Comparison of ENCODE assay signal across 10 cellular contexts in genomic region chr19:42421591-42422031, GRCh38. TPM values are rescaled to one million over a fixed set of nuclear protein-coding genes. Genes with fewer than 3 reads are reported as not detected.
A peak's percentile ranks its signal among the peaks of the same experiment; 100 is the strongest.
DNase-seq lines count a peak whose midpoint lies in the region; ATAC-seq, FAIRE-seq and TF ChIP-seq lines count a peak whose summit lies in the region.
"Had no signal": no experiment of that assay in that cellular context is flagged by ENCODE, and none has a peak within 500 bp of the region (broad histone marks: within the 10 kb centered on the region; RNA-seq: fewer than 3 reads in every experiment).

No MANE protein-coding gene starts in this region.

- dilution Hi-C loops in keratinocyte (cut with MboI; ENCODE audit: extremely low pct_ligation_motif_present, low sequenced_read_pairs), result no loop called here

- no peaks in the 10 kb centered on the region for H3K36me3 Mint-ChIP-seq in natural killer cell treated with Interleukin-12 subunit alpha and Interleukin-12 subunit beta and Interleukin-15 and Interleukin-18, amount 100 ng/mL, for 72 hours
- H3K36me3 Mint-ChIP-seq in natural killer cell, result no peaks in the 10 kb centered on the region

- peak overlapping the region; percentile 90 for H3K4me2 ChIP-seq in keratinocyte (ENCODE audit: control insufficient read depth, extremely low read depth, insufficient read depth, low read depth, low read length)

- H3K36me3 ChIP-seq in adrenal gland (replicated peaks in 1 of 2) (no peaks in the 10 kb centered on the region), keratinocyte (ENCODE audit: control insufficient read depth in 2 of 2, extremely low read depth in 1 of 2, insufficient read depth in 2 of 2, low read length in 2 of 2) (no peaks in the 10 kb centered on the region), upper lobe of left lung (no peaks in the 10 kb centered on the region)

- peaks cover 5% of the 10 kb centered on the region for H3K79me2 ChIP-seq in keratinocyte (ENCODE audit: control insufficient read depth, insufficient read depth, low read length)

- no peaks in the 10 kb centered on the region for H4K20me1 ChIP-seq in keratinocyte (ENCODE audit: control insufficient read depth, extremely low read depth, insufficient read depth, low read length)

- H3K9me3 ChIP-seq in adrenal gland (replicated peaks in 1 of 3), result no peaks in the 10 kb centered on the region
- no peaks in the 10 kb centered on the region for H3K9me3 ChIP-seq in keratinocyte (ENCODE audit: control insufficient read depth, low read depth, low read length)
- H3K9me3 ChIP-seq in upper lobe of left lung, result no peaks in the 10 kb centered on the region

- ATAC-seq in natural killer cell treated with Interleukin-12 subunit alpha and Interleukin-12 subunit beta and Interleukin-15 and Interleukin-18, amount 100 ng/mL, for 72 hours, result no peak
- ATAC-seq in natural killer cell (no peak), upper lobe of left lung (ENCODE audit: low FRiP score in 2 of 2) (no peak), GM19455 (IDR thresholded peaks at IDR 0.05; ENCODE audit: unreplicated experiment) (no peak), HG02981 (IDR thresholded peaks at IDR 0.05; ENCODE audit: unreplicated experiment) (no peak), GM21529 (IDR thresholded peaks at IDR 0.05; ENCODE audit: unreplicated experiment) (no peak)

- TF ChIP-seq CTCF in natural killer cell (IDR thresholded peaks at IDR 0.05) (no peak), adrenal gland (IDR thresholded peaks at IDR 0.05) (no peak), keratinocyte (optimal IDR thresholded peaks at IDR 0.05 in 1 of 3, IDR thresholded peaks at IDR 0.05 in 1 of 3, conservative IDR thresholded peaks at IDR 0.05 in 1 of 3; ENCODE audit: extremely low read depth in 1 of 3, insufficient read depth in 2 of 3, low read length in 3 of 3) (no peak), upper lobe of left lung (IDR thresholded peaks at IDR 0.05) (no peak)

- peak overlapping the region in 1 of 4 donors; percentile 66 for H3K4me3 ChIP-seq in adrenal gland
- peak overlapping the region in 2 of 3 experiments; percentile 71 to 85 for H3K4me3 ChIP-seq in keratinocyte (ENCODE audit: control insufficient read depth in 2 of 3, extremely low read depth in 1 of 3, insufficient read depth in 2 of 3, low read depth in 1 of 3, low read length in 3 of 3)
- H3K4me3 ChIP-seq in upper lobe of left lung, result no peak overlapping the region

- intact Hi-C loops in natural killer cell (cut with micrococcal nuclease), result loop anchor here (2.0 kb wide), 2 partner anchors 25 to 179 kb away; partner anchors contain the start of gene GSK3A
- intact Hi-C loops in adrenal gland (cut with DNase I), result no loop called here

- no peaks in the 10 kb centered on the region for H3K27me3 ChIP-seq in adrenal gland
- H3K27me3 ChIP-seq in keratinocyte (ENCODE audit: control insufficient read depth, extremely low read depth, insufficient read depth, low read length), result no peaks in the 10 kb centered on the region
- peaks cover 0 to 5% (median 0%) of the 10 kb centered on the region in 4 donors for H3K27me3 ChIP-seq in upper lobe of left lung

- H2AFZ ChIP-seq in keratinocyte (ENCODE audit: control insufficient read depth, low read length), result no peak overlapping the region

- H3K27me3 Mint-ChIP-seq in natural killer cell treated with Interleukin-12 subunit alpha and Interleukin-12 subunit beta and Interleukin-15 and Interleukin-18, amount 100 ng/mL, for 72 hours, result no peaks in the 10 kb centered on the region
- no peaks in the 10 kb centered on the region for H3K27me3 Mint-ChIP-seq in natural killer cell (ENCODE audit: low read depth in 2 of 2)

- peaks cover 36 to 38% of the 10 kb centered on the region in 2 donors for H3K4me1 Mint-ChIP-seq in natural killer cell treated with Interleukin-12 subunit alpha and Interleukin-12 subunit beta and Interleukin-15 and Interleukin-18, amount 100 ng/mL, for 72 hours (ENCODE audit: low read depth in 2 of 2)
- peaks cover 33 to 47% of the 10 kb centered on the region in 2 donors for H3K4me1 Mint-ChIP-seq in natural killer cell

- DNase-seq in natural killer cell treated with Interleukin-12 subunit alpha and Interleukin-12 subunit beta and Interleukin-15 and Interleukin-18, amount 100 ng/mL, for 72 hours (ENCODE audit: low spot score), result no peak
- DNase-seq in natural killer cell (no peak), adrenal gland (peak; percentile 89 to 99 (median 97)), keratinocyte (ENCODE audit: low read depth, low spot score) (peak; percentile 98), upper lobe of left lung (no peak)
- DNase-seq: COR-L47, NCI-H1436 treated with DMSO at 0.1 percent for 48 hours had no signal

- no peaks in the 10 kb centered on the region for H3K9me1 ChIP-seq in keratinocyte (ENCODE audit: control insufficient read depth, extremely low read depth, insufficient read depth, low read length)

- peak overlapping the region; percentile 69 to 95 for H3K27ac Mint-ChIP-seq in natural killer cell treated with Interleukin-12 subunit alpha and Interleukin-12 subunit beta and Interleukin-15 and Interleukin-18, amount 100 ng/mL, for 72 hours
- peak overlapping the region in 1 of 2 donors; percentile 99 for H3K27ac Mint-ChIP-seq in natural killer cell

- peak overlapping the region; percentile 74 for H3K9ac ChIP-seq in keratinocyte (ENCODE audit: control insufficient read depth, extremely low read depth, insufficient read depth, low read length)

- 28 to 49% (median 34%) methylated on average over 6 to 9 of the region's 9 CpGs for WGBS in adrenal gland, 4 donors
- 62 to 72% methylated on average over 9 of the region's 9 CpGs for WGBS in upper lobe of left lung, 2 donors

- H3K4me1 ChIP-seq in adrenal gland (replicated peaks in 1 of 2) (peaks cover 29 to 45% of the 10 kb centered on the region in 2 donors), keratinocyte (ENCODE audit: control insufficient read depth, extremely low read depth, insufficient read depth, low read length) (peaks cover 34% of the 10 kb centered on the region), upper lobe of left lung (peaks cover 35 to 45% (median 40%) of the 10 kb centered on the region in 4 donors)

- peak in 1 of 4 donors; percentile 45 for TF ChIP-seq EP300 in upper lobe of left lung (IDR thresholded peaks at IDR 0.05)

- peak in 1 of 2 donors; percentile 68 for TF ChIP-seq POLR2A in adrenal gland (IDR thresholded peaks at IDR 0.05)
- no peak for TF ChIP-seq POLR2A in upper lobe of left lung (IDR thresholded peaks at IDR 0.05)

- no peaks in the 10 kb centered on the region for H3K9me3 Mint-ChIP-seq in natural killer cell treated with Interleukin-12 subunit alpha and Interleukin-12 subunit beta and Interleukin-15 and Interleukin-18, amount 100 ng/mL, for 72 hours
- H3K9me3 Mint-ChIP-seq in natural killer cell, result no peaks in the 10 kb centered on the region

- peak; percentile 97 for FAIRE-seq in keratinocyte (lab: Jason Lieb, UNC)

- H3K27ac ChIP-seq in adrenal gland, result peak overlapping the region; percentile 88 to 94 (median 92)
- peak overlapping the region; percentile 90 for H3K27ac ChIP-seq in keratinocyte (ENCODE audit: control insufficient read depth, insufficient read depth, low read length)
- peak overlapping the region; percentile 30 to 86 (median 59) for H3K27ac ChIP-seq in upper lobe of left lung

- peak overlapping the region; percentile 92 for H3K4me3 Mint-ChIP-seq in natural killer cell treated with Interleukin-12 subunit alpha and Interleukin-12 subunit beta and Interleukin-15 and Interleukin-18, amount 100 ng/mL, for 72 hours
- H3K4me3 Mint-ChIP-seq in natural killer cell, result no peak overlapping the region

RNA-seq across cellular contexts. Expression of gene LIPE, which starts 5.6 kb away (rescaled TPM):
- total RNA-seq in natural killer cell treated with Interleukin-12 subunit alpha and Interleukin-12 subunit beta and Interleukin-15 and Interleukin-18, amount 100 ng/mL, for 72 hours, result 10 to 100 TPM; 25.1 to 31.5 TPM
- total RNA-seq in natural killer cell, result 10 to 100 TPM in 2 of 3 donors, 1 to 10 TPM in 1; 5.3 to 13.3 (median 11.7) TPM
- 100 to 1,000 TPM in 1 of 8 donors, 10 to 100 TPM in 7; 11.2 to 230 (median 43.3) TPM for total RNA-seq in adrenal gland
- 100 to 1,000 TPM in 1 of 3 donors, 10 to 100 TPM in 2; 29.9 to 204 (median 68.6) TPM for polyA plus RNA-seq in adrenal gland
- polyA plus RNA-seq in keratinocyte, result 5.0 to 9.1 TPM (median 6.1 TPM) in 3 replicates
- 0.54 TPM for polyA plus RNA-seq in keratinocyte (2011; ENCODE audit: low read depth)
- 4.5 and 7.6 TPM in 2 replicates for polyA plus RNA-seq in keratinocyte (2011; cell fraction: cytosol; rRNA removed)
- 9.3 and 13.8 TPM in 2 replicates for polyA plus RNA-seq in keratinocyte (2011; cell fraction: nucleus; rRNA removed)
- polyA plus RNA-seq in keratinocyte (2012; ENCODE audit: low replicate concordance), result 4.8 and 12.6 TPM in 2 replicates
- polyA minus RNA-seq in keratinocyte, result 4.4 to 20.7 TPM (median 6.2 TPM) in 3 replicates
- 12.1 TPM for polyA minus RNA-seq in keratinocyte (2011; cell fraction: cytosol; rRNA and poly(A)+ RNA removed)
- 6.1 and 9.8 TPM in 2 replicates for polyA minus RNA-seq in keratinocyte (2011; cell fraction: nucleus; rRNA and poly(A)+ RNA removed)
- 1 to 10 TPM; 1.3 to 6.2 (median 4.2) TPM for total RNA-seq in upper lobe of left lung

RNA-seq across cellular contexts. Expression of gene CXCL17, which starts 21.1 kb away (rescaled TPM):
- not detected for total RNA-seq in natural killer cell treated with Interleukin-12 subunit alpha and Interleukin-12 subunit beta and Interleukin-15 and Interleukin-18, amount 100 ng/mL, for 72 hours
- not detected for total RNA-seq in natural killer cell
- total RNA-seq in adrenal gland, result under 1 TPM in 2 of 8 donors, not detected in 6; 0.34 to 0.50 TPM
- polyA plus RNA-seq in adrenal gland, result under 1 TPM in 1 of 3 donors, not detected in 2; 0.27 TPM
- 0.06 TPM in 1 of 3 replicates, not detected in the others for polyA plus RNA-seq in keratinocyte
- not detected for polyA plus RNA-seq in keratinocyte (2011; ENCODE audit: low read depth)
- not detected in 2 replicates for polyA plus RNA-seq in keratinocyte (2011; cell fraction: cytosol; rRNA removed)
- not detected in 2 replicates for polyA plus RNA-seq in keratinocyte (2011; cell fraction: nucleus; rRNA removed)
- polyA plus RNA-seq in keratinocyte (2012; ENCODE audit: low replicate concordance), result 0.85 TPM in 1 of 2 replicates, not detected in the other
- polyA minus RNA-seq in keratinocyte, result not detected in 3 replicates
- not detected for polyA minus RNA-seq in keratinocyte (2011; cell fraction: cytosol; rRNA and poly(A)+ RNA removed)
- polyA minus RNA-seq in keratinocyte (2011; cell fraction: nucleus; rRNA and poly(A)+ RNA removed), result not detected in 2 replicates
- 100 to 1,000 TPM in 3 of 6 donors, 10 to 100 TPM in 3; 31.4 to 155 (median 92.3) TPM for total RNA-seq in upper lobe of left lung

RNA-seq across cellular contexts. Expression of gene CNFN, which starts 31.5 kb away (rescaled TPM):
- total RNA-seq in natural killer cell treated with Interleukin-12 subunit alpha and Interleukin-12 subunit beta and Interleukin-15 and Interleukin-18, amount 100 ng/mL, for 72 hours, result not detected
- 1 to 10 TPM in 1 of 3 donors, not detected in 2; 1.3 TPM for total RNA-seq in natural killer cell
- 1 to 10 TPM in 6 of 8 donors, not detected in 2; 2.3 to 4.7 (median 3.5) TPM for total RNA-seq in adrenal gland
- polyA plus RNA-seq in adrenal gland, result 10 to 100 TPM in 1 of 3 donors, 1 to 10 TPM in 2; 1.2 to 20.9 (median 7.4) TPM
- polyA plus RNA-seq in keratinocyte, result 3.0 to 10.2 TPM (median 5.1 TPM) in 3 replicates
- polyA plus RNA-seq in keratinocyte (2011; ENCODE audit: low read depth), result 236 TPM
- polyA plus RNA-seq in keratinocyte (2011; cell fraction: cytosol; rRNA removed), result 16.6 and 17.5 TPM in 2 replicates
- 15.5 and 16.8 TPM in 2 replicates for polyA plus RNA-seq in keratinocyte (2011; cell fraction: nucleus; rRNA removed)
- 22.8 and 1,581 TPM in 2 replicates for polyA plus RNA-seq in keratinocyte (2012; ENCODE audit: low replicate concordance)
- 13.3 to 49.5 TPM (median 16.7 TPM) in 3 replicates for polyA minus RNA-seq in keratinocyte
- polyA minus RNA-seq in keratinocyte (2011; cell fraction: cytosol; rRNA and poly(A)+ RNA removed), result 22.8 TPM
- 8.8 and 18.3 TPM in 2 replicates for polyA minus RNA-seq in keratinocyte (2011; cell fraction: nucleus; rRNA and poly(A)+ RNA removed)
- total RNA-seq in upper lobe of left lung, result 10 to 100 TPM in 1 of 6 donors, under 1 TPM in 2, not detected in 3; 0.46 to 32.5 (median 0.94) TPM

Comparison
In these comparisons a context has a peak if more than half of its experiments do, and no peak if none do; other contexts are left out.
1. DNase-seq: peak in adrenal gland (7 of 7) and keratinocyte (single experiment); none in natural killer cell treated with Interleukin-12 subunit alpha and Interleukin-12 subunit beta and Interleukin-15 and Interleukin-18, amount 100 ng/mL, for 72 hours (single experiment), natural killer cell (single experiment) and upper lobe of left lung (0 of 2).
2. H3K4me3 ChIP-seq: peak in keratinocyte (2 of 3); none in upper lobe of left lung (0 of 4).
3. RNA of gene CXCL17, which starts 21.1 kb away (total RNA-seq): 31.4 to 155 TPM in upper lobe of left lung; not detected in natural killer cell treated with Interleukin-12 subunit alpha and Interleukin-12 subunit beta and Interleukin-15 and Interleukin-18, amount 100 ng/mL, for 72 hours, 0.34 to 0.50 TPM in adrenal gland and not detected in natural killer cell; every median in the first group is over 10 times any median in the second.
4. Peak in every context shown above with its lines, with median percentiles within 50 percentile points of each other: H3K27ac ChIP-seq.